ENCODE assay signal across 1 cellular context in genomic region chr16:20740007-20740883, GRCh38.
TF ChIP-seq lines count a peak whose summit lies in the region.

No MANE protein-coding gene starts in this region.

TF ChIP-seq in GM12878, 131 proteins besides CTCF, POLR2A, EP300 and RAD21:
- TF ChIP-seq SUZ12 (IDR thresholded peaks at IDR 0.05; ENCODE audit: unreplicated experiment) (no peak), KLF5 (IDR thresholded peaks at IDR 0.05; ENCODE audit: partially characterized antibody) (no peak)
- TF ChIP-seq, protein P1, sequence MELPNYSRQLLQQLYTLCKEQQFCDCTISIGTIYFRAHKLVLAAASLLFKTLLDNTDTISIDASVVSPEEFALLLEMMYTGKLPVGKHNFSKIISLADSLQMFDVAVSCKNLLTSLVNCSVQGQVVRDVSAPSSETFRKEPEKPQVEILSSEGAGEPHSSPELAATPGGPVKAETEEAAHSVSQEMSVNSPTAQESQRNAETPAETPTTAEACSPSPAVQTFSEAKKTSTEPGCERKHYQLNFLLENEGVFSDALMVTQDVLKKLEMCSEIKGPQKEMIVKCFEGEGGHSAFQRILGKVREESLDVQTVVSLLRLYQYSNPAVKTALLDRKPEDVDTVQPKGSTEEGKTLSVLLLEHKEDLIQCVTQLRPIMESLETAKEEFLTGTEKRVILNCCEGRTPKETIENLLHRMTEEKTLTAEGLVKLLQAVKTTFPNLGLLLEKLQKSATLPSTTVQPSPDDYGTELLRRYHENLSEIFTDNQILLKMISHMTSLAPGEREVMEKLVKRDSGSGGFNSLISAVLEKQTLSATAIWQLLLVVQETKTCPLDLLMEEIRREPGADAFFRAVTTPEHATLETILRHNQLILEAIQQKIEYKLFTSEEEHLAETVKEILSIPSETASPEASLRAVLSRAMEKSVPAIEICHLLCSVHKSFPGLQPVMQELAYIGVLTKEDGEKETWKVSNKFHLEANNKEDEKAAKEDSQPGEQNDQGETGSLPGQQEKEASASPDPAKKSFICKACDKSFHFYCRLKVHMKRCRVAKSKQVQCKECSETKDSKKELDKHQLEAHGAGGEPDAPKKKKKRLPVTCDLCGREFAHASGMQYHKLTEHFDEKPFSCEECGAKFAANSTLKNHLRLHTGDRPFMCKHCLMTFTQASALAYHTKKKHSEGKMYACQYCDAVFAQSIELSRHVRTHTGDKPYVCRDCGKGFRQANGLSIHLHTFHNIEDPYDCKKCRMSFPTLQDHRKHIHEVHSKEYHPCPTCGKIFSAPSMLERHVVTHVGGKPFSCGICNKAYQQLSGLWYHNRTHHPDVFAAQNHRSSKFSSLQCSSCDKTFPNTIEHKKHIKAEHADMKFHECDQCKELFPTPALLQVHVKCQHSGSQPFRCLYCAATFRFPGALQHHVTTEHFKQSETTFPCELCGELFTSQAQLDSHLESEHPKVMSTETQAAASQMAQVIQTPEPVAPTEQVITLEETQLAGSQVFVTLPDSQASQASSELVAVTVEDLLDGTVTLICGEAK (IDR thresholded peaks at IDR 0.05; ENCODE audit: borderline replicate concordance): peak; percentile 27; the same call in 1 of the 2 replicates
